22 cellular contexts compared by ENCODE assay signal in genomic region chr2:39265315-39265714, GRCh38. TPM values are rescaled to one million over a fixed set of nuclear protein-coding genes. Genes with fewer than 3 reads are reported as not detected.
A peak's percentile ranks its signal among the peaks of the same experiment; 100 is the strongest.
DNase-seq lines count a peak whose midpoint lies in the region; ATAC-seq, FAIRE-seq and TF ChIP-seq lines count a peak whose summit lies in the region.
"Had no signal": no experiment of that assay in that cellular context is flagged by ENCODE, and none has a peak within 500 bp of the region (broad histone marks: within the 10 kb centered on the region; RNA-seq: fewer than 3 reads in every experiment).

No MANE protein-coding gene starts in this region.

- peak overlapping the region; percentile 14 for H3K27ac ChIP-seq in GM12878 (ENCODE audit: control insufficient read depth, insufficient read depth)
- H3K27ac ChIP-seq: cardiac muscle cell, lower lobe of right lung had no signal

- H2AFZ ChIP-seq in GM12878 (ENCODE audit: control insufficient read depth, low read depth, low read length) = peak overlapping the region; percentile 35

- H3K36me3 ChIP-seq in GM12878 (ENCODE audit: control insufficient read depth in 2 of 2, insufficient read depth in 2 of 2, low read length in 1 of 2) = no peaks in the 10 kb centered on the region
- no peaks in the 10 kb centered on the region; the same call in 1 of the 2 replicates for H3K36me3 ChIP-seq in Caco-2 (ENCODE audit: control insufficient read depth, insufficient read depth, low read length)

- no peak for FAIRE-seq in GM12878 (lab: Jason Lieb, UNC)
- FAIRE-seq: endometrium, RCC 7860 had no signal

- H3K27me3 Mint-ChIP-seq in stimulated activated naive CD8-positive, alpha-beta T cell treated with anti-CD3 and anti-CD28 coated beads, Interleukin-15, Interleukin-2, amounts not matched to agents 100 ng/mL and 50 ng/mL, for 24 hours = no peaks in the 10 kb centered on the region
- H3K27me3 Mint-ChIP-seq in Caco-2 (ENCODE audit: insufficient read depth, unreplicated experiment) = no peaks in the 10 kb centered on the region

- peak overlapping the region; percentile 61; the same call in 1 of the 2 replicates for H3K4me2 ChIP-seq in GM12878 (ENCODE audit: control insufficient read depth, insufficient read depth)

- no peak for TF ChIP-seq RAD21 in GM12878 (IDR thresholded peaks at IDR 0.05; ENCODE audit: insufficient read depth, low read depth, low read length)

- intact Hi-C loops in GM12878 (cut with micrococcal nuclease; ENCODE audit: unreplicated experiment) = loop anchor here (10.0 kb wide), 1 partner anchor 229 kb away; no protein-coding TSS in a partner anchor
- intact Hi-C loops in Caco-2 (cut with micrococcal nuclease; ENCODE audit: unreplicated experiment) = no loop called here

- CTCF ChIA-PET in GM12878 (lab: Yijun Ruan, JAX) (interaction anchor here (0.8 kb wide), 1 partner anchor 36 kb away, joined by 3 read pairs; no protein-coding TSS in a partner anchor), Caco-2 (lab: Charles Lee) (no interaction called here)

- TF ChIP-seq POLR2A in GM12878 (IDR thresholded peaks at IDR 0.05; ENCODE audit: low read depth, low read length) = no peak

- no peak for DNase-seq in stimulated activated naive CD8-positive, alpha-beta T cell treated with anti-CD3 and anti-CD28 coated beads, Interleukin-15, Interleukin-2, amounts not matched to agents 100 U/mL and 50 U/mL, for 24 hours
- DNase-seq in NCI-H69 (lab: John Stamatoyannopoulos, UW) = peak; percentile 83
- DNase-seq in GM12878 (ENCODE audit: low read depth, low spot score) = no peak
- DNase-seq in Caco-2 = no peak
- no peak for DNase-seq in NCI-H187 (lab: John Stamatoyannopoulos, UW)
- DNase-seq: activated naive CD4-positive, alpha-beta T cell treated with Interleukin-2 at 50 U/mL for 16 hours; Calu3; foreskin melanocyte; GF-D8; lower lobe of right lung; MG63; NCI-H446 treated with DMSO at 0.1 percent for 48 hours; transverse colon had no signal

- H3K79me2 ChIP-seq in GM12878 (ENCODE audit: control insufficient read depth, insufficient read depth, low read length) = no peaks in the 10 kb centered on the region

- no peak overlapping the region for H3K4me3 Mint-ChIP-seq in stimulated activated naive CD8-positive, alpha-beta T cell treated with anti-CD3 and anti-CD28 coated beads, Interleukin-15, Interleukin-2, amounts not matched to agents 100 ng/mL and 50 ng/mL, for 24 hours
- no peak overlapping the region for H3K4me3 Mint-ChIP-seq in Caco-2 (ENCODE audit: unreplicated experiment)
- H3K4me3 Mint-ChIP-seq: nephron had no signal

- POLR2A ChIA-PET in GM12878 (lab: Charles Lee) (no interaction called here), Caco-2 (lab: Charles Lee) (interaction anchor here (0.6 kb wide), 1 partner anchor 514 kb away, joined by 4 read pairs; no protein-coding TSS in a partner anchor)

- in situ Hi-C loops in GM12878 (cut with MboI) = no loop called here

- H3K4me1 ChIP-seq in GM12878 (ENCODE audit: control insufficient read depth, insufficient read depth, low read length) (peaks cover 29% of the 10 kb centered on the region; the same call in 1 of the 2 replicates), Caco-2 (no peaks in the 10 kb centered on the region)
- H3K4me1 ChIP-seq: lower lobe of right lung had no signal

- H3K9ac ChIP-seq in GM12878 (ENCODE audit: control insufficient read depth, insufficient read depth, low read length) = no peak overlapping the region; the same call in 1 of the 2 replicates

- H3K4me1 Mint-ChIP-seq in stimulated activated naive CD8-positive, alpha-beta T cell treated with anti-CD3 and anti-CD28 coated beads, Interleukin-15, Interleukin-2, amounts not matched to agents 100 ng/mL and 50 ng/mL, for 24 hours (ENCODE audit: low read depth) = peaks cover 26% of the 10 kb centered on the region
- no peaks in the 10 kb centered on the region for H3K4me1 Mint-ChIP-seq in Caco-2 (ENCODE audit: low read depth, unreplicated experiment)
- H3K4me1 Mint-ChIP-seq: nephron had no signal

- BruUV-seq in GM12878 (replicated peaks; lab: Mats Ljungman, UMichigan) = no TSS peak
- no TSS peak for BruUV-seq in Caco-2 (replicated peaks; lab: Mats Ljungman, UMichigan)

- RAD21 ChIA-PET in GM12878 (lab: Charles Lee; ENCODE audit: unreplicated experiment) = interaction anchor here (0.9 to 1.2 kb wide), 3 partner anchors 54 to 463 kb away, joined by 3 read pairs; no protein-coding TSS in a partner anchor

- H3K9me3 ChIP-seq in GM12878 (replicated peaks; ENCODE audit: control insufficient read depth, insufficient read depth, low read length) (no peaks in the 10 kb centered on the region), Caco-2 (no peaks in the 10 kb centered on the region)
- H3K9me3 ChIP-seq: lower lobe of right lung, MG63, transverse colon had no signal

- 0% methylated on average over 2 of the region's 2 CpGs for WGBS in GM12878 (ENCODE audit: insufficient coverage, insufficient replicate concordance, low lambda C conversion rate, missing lambda C conversion rate)

- H3K4me3 ChIP-seq in GM12878 (no peak overlapping the region), Caco-2 (ENCODE audit: low read depth, low read length) (no peak overlapping the region)
- H3K4me3 ChIP-seq: cardiac muscle cell, lower lobe of right lung, MG63, transverse colon had no signal

- H4K20me1 ChIP-seq in GM12878 (ENCODE audit: control insufficient read depth, insufficient read depth) = no peaks in the 10 kb centered on the region

- no peak for TF ChIP-seq EP300 in GM12878 (IDR thresholded peaks at IDR 0.05; ENCODE audit: borderline replicate concordance in 1 of 2, control insufficient read depth in 1 of 2, low read depth in 2 of 2, low read length in 2 of 2)

- peaks cover 25% of the 10 kb centered on the region for H3K36me3 Mint-ChIP-seq in stimulated activated naive CD8-positive, alpha-beta T cell treated with anti-CD3 and anti-CD28 coated beads, Interleukin-15, Interleukin-2, amounts not matched to agents 100 ng/mL and 50 ng/mL, for 24 hours (ENCODE audit: low read depth)
- H3K36me3 Mint-ChIP-seq in Caco-2 (ENCODE audit: insufficient read depth, unreplicated experiment) = peaks cover 12% of the 10 kb centered on the region

- H3K27me3 ChIP-seq in GM12878 (replicated peaks in 1 of 2; ENCODE audit: control insufficient read depth in 2 of 2, insufficient read depth in 2 of 2, low read length in 1 of 2) = no peaks in the 10 kb centered on the region
- no peaks in the 10 kb centered on the region for H3K27me3 ChIP-seq in Caco-2 (replicated peaks; ENCODE audit: control insufficient read depth, insufficient read depth, low read length)
- H3K27me3 ChIP-seq: cardiac muscle cell, MG63, transverse colon had no signal

- no peak for ATAC-seq in stimulated activated naive CD8-positive, alpha-beta T cell treated with anti-CD3 and anti-CD28 coated beads, Interleukin-15, Interleukin-2, amounts not matched to agents 100 U/mL and 50 U/mL, for 24 hours
- ATAC-seq in GM12878 (peak; percentile 53), GM21360 (IDR thresholded peaks at IDR 0.05; ENCODE audit: unreplicated experiment) (no peak), HG03139 (IDR thresholded peaks at IDR 0.05; ENCODE audit: unreplicated experiment) (no peak)
- ATAC-seq: lower lobe of right lung had no signal

- SMC1A ChIA-PET in GM12878 (lab: Charles Lee; ENCODE audit: uncharacterized antibody, unreplicated experiment) = interaction anchor here (1.1 to 4.3 kb wide), 5 partner anchors 9 to 318 kb away, joined by 3 to 13 read pairs (median 4); no protein-coding TSS in a partner anchor

- H3K9me3 Mint-ChIP-seq in stimulated activated naive CD8-positive, alpha-beta T cell treated with anti-CD3 and anti-CD28 coated beads, Interleukin-15, Interleukin-2, amounts not matched to agents 100 ng/mL and 50 ng/mL, for 24 hours = no peaks in the 10 kb centered on the region
- H3K9me3 Mint-ChIP-seq in Caco-2 (ENCODE audit: unreplicated experiment) = no peaks in the 10 kb centered on the region
- H3K9me3 Mint-ChIP-seq: nephron had no signal

- TF ChIP-seq CTCF in GM12878 (IDR thresholded peaks at IDR 0.05 in 2 of 3, conservative IDR thresholded peaks at IDR 0.05 in 1 of 3; ENCODE audit: control insufficient read depth in 2 of 3, extremely low read depth in 1 of 3, insufficient read depth in 1 of 3, low read depth in 3 of 3, low read length in 3 of 3) (no peak), Caco-2 (IDR thresholded peaks at IDR 0.05; ENCODE audit: insufficient read depth in 1 of 2, low read depth in 1 of 2, low read length in 1 of 2, severe bottlenecking in 1 of 2, unreplicated experiment in 1 of 2) (no peak)

- peak overlapping the region; percentile 36 for H3K27ac Mint-ChIP-seq in stimulated activated naive CD8-positive, alpha-beta T cell treated with anti-CD3 and anti-CD28 coated beads, Interleukin-15, Interleukin-2, amounts not matched to agents 100 ng/mL and 50 ng/mL, for 24 hours
- no peak overlapping the region for H3K27ac Mint-ChIP-seq in Caco-2 (ENCODE audit: unreplicated experiment)
- H3K27ac Mint-ChIP-seq: nephron had no signal

TF ChIP-seq in GM12878, 131 proteins besides CTCF, POLR2A, EP300 and RAD21 (continues in another document):
- TF ChIP-seq MYC (IDR thresholded peaks at IDR 0.05; ENCODE audit: insufficient read depth, insufficient read length, insufficient replicate concordance, low read length, severe bottlenecking) = no peak
- no peak for TF ChIP-seq SMARCA5 (IDR thresholded peaks at IDR 0.05)
- TF ChIP-seq ATF7 (IDR thresholded peaks at IDR 0.05; ENCODE audit: low read depth) = no peak
- no peak for TF ChIP-seq EGR1 (IDR thresholded peaks at IDR 0.05; ENCODE audit: borderline replicate concordance in 1 of 2, low read depth in 2 of 2, low read length in 2 of 2)

RNA-seq across cellular contexts. Expression of gene CDKL4, which starts 21.5 kb away (rescaled TPM):
- 0.50 TPM in 1 of 2 replicates, not detected in the other for total RNA-seq in GM12878 (2013; cell fraction: nucleolus; rRNA removed)
- not detected in 2 replicates for total RNA-seq in GM12878 (2014; rRNA removed)
- total RNA-seq in GM12878 (2014; rRNA removed; fragmentation: Illumina TruSeq; extraction: Trizol) = not detected in 2 replicates
- not detected in 2 replicates for total RNA-seq in GM12878 (2021)
- not detected for polyA plus RNA-seq in GM12878 (2011; ENCODE audit: low read depth)
- polyA plus RNA-seq in GM12878 (2011; rRNA removed) = not detected in 2 replicates
- not detected in 2 replicates for polyA plus RNA-seq in GM12878 (2011; cell fraction: cytosol; rRNA removed)
- not detected in 2 replicates for polyA plus RNA-seq in GM12878 (2011; cell fraction: nucleus; rRNA removed)
- polyA plus RNA-seq in GM12878 (2012) = not detected in 2 replicates
- polyA plus RNA-seq in GM12878 (2014; fragmentation: Illumina TruSeq; extraction: Trizol) = not detected in 2 replicates
- polyA plus RNA-seq in GM12878 (2014; fragmentation: Nextera tagmentation; extraction: Ambion mirVana) = not detected
- not detected in 2 replicates for polyA plus RNA-seq in GM12878 (2014; rRNA removed)
- polyA plus RNA-seq in GM12878 (2016; fragmentation: Nextera tagmentation; extraction: Ambion mirVana) = not detected
- polyA minus RNA-seq in GM12878 (2011; rRNA and poly(A)+ RNA removed) = 0.10 TPM in 1 of 2 replicates, not detected in the other
- polyA minus RNA-seq in GM12878 (2011; cell fraction: cytosol; rRNA and poly(A)+ RNA removed) = not detected in 2 replicates
- not detected in 2 replicates for polyA minus RNA-seq in GM12878 (2011; cell fraction: nucleus; rRNA and poly(A)+ RNA removed)
- total RNA-seq in Caco-2 (2022) = 1.4 TPM in 1 of 2 replicates, not detected in the other
- total RNA-seq: H1 had no signal
- polyA plus RNA-seq: AG04450, cardiac muscle cell, H1 had no signal
